ENCODE assay signal across 1 cellular context in genomic region chr2:70087703-70088507, GRCh38.
TF ChIP-seq lines count a peak whose summit lies in the region.

No MANE protein-coding gene starts in this region.

TF ChIP-seq in HepG2, 621 proteins besides CTCF, POLR2A, EP300 and RAD21 (continued from another document and continues in another):
- no peak for TF ChIP-seq ZNF280D (CRISPR knock-in tag; IDR thresholded peaks at IDR 0.05)
- peak; percentile 81; the same call in 1 of the 2 replicates for TF ChIP-seq PAX8 (CRISPR knock-in tag; IDR thresholded peaks at IDR 0.05; ENCODE audit: borderline replicate concordance)
- TF ChIP-seq HIVEP1 (CRISPR knock-in tag; IDR thresholded peaks at IDR 0.05): peak; percentile 56
- peak; percentile 75 for TF ChIP-seq SAP130 (CRISPR knock-in tag; IDR thresholded peaks at IDR 0.05; ENCODE audit: low read depth)
- peak; percentile 72; the same call in 1 of the 2 replicates for TF ChIP-seq ELF4 (CRISPR knock-in tag; IDR thresholded peaks at IDR 0.05; ENCODE audit: borderline replicate concordance)
- TF ChIP-seq MAZ (IDR thresholded peaks at IDR 0.05; ENCODE audit: borderline replicate concordance, low read depth, low read length): no peak; the same call in 1 of the 2 replicates
- peak; percentile 22; the same call in 1 of the 2 replicates for TF ChIP-seq MAZ (CRISPR knock-in tag; IDR thresholded peaks at IDR 0.05; ENCODE audit: low read depth)
- TF ChIP-seq ZNF281 (CRISPR knock-in tag; IDR thresholded peaks at IDR 0.05; ENCODE audit: borderline replicate concordance): 0 out of 2 replicates have a peak, but pooled peaks have one; percentile 47
- no peak for TF ChIP-seq SP1 (IDR thresholded peaks at IDR 0.05)
- no peak for TF ChIP-seq SP1 (CRISPR knock-in tag; IDR thresholded peaks at IDR 0.05)
- TF ChIP-seq KIAA2018 (CRISPR knock-in tag; IDR thresholded peaks at IDR 0.05; ENCODE audit: borderline replicate concordance): no peak
- peak; percentile 84 for TF ChIP-seq TGIF2 (CRISPR knock-in tag; IDR thresholded peaks at IDR 0.05)
- TF ChIP-seq REST (IDR thresholded peaks at IDR 0.05; ENCODE audit: borderline replicate concordance in 1 of 2, low read depth in 1 of 2, low read length in 2 of 2): peak in 1 of 2 experiments; percentile 28; a peak in 1 of 4 replicates
- TF ChIP-seq ZNF776 (CRISPR knock-in tag; IDR thresholded peaks at IDR 0.05): peak; percentile 90
- no peak for TF ChIP-seq SMAD1 (CRISPR knock-in tag; IDR thresholded peaks at IDR 0.05; ENCODE audit: borderline replicate concordance, low read depth)
- no peak; the same call in none of the 2 replicates for TF ChIP-seq ZFP37 (CRISPR knock-in tag; IDR thresholded peaks at IDR 0.05; ENCODE audit: borderline replicate concordance)
- no peak for TF ChIP-seq HOXA9 (CRISPR knock-in tag; IDR thresholded peaks at IDR 0.05; ENCODE audit: borderline replicate concordance)
- TF ChIP-seq CAMTA2 (CRISPR knock-in tag; IDR thresholded peaks at IDR 0.05; ENCODE audit: borderline replicate concordance): peak; percentile 97
- TF ChIP-seq ZNF160 (CRISPR knock-in tag; IDR thresholded peaks at IDR 0.05): 0 out of 2 replicates have a peak, but pooled peaks have one; percentile 29
- no peak for TF ChIP-seq GMEB2 (CRISPR knock-in tag; IDR thresholded peaks at IDR 0.05; ENCODE audit: low read depth)
- peak; percentile 49; the same call in 1 of the 2 replicates for TF ChIP-seq TFDP2 (CRISPR knock-in tag; IDR thresholded peaks at IDR 0.05)
- TF ChIP-seq ZNF792 (CRISPR knock-in tag; IDR thresholded peaks at IDR 0.05): no peak
- TF ChIP-seq NR3C1 (CRISPR knock-in tag; IDR thresholded peaks at IDR 0.05): no peak
- TF ChIP-seq TOE1 (CRISPR knock-in tag; IDR thresholded peaks at IDR 0.05): no peak; the same call in 1 of the 2 replicates
- 0 out of 2 replicates have a peak, but pooled peaks have one; percentile 42 for TF ChIP-seq NCOA1 (CRISPR knock-in tag; IDR thresholded peaks at IDR 0.05)
- TF ChIP-seq NPAS2 (CRISPR knock-in tag; IDR thresholded peaks at IDR 0.05; ENCODE audit: borderline replicate concordance): no peak
- no peak for TF ChIP-seq ZNF256 (CRISPR knock-in tag; conservative IDR thresholded peaks at IDR 0.05)
- TF ChIP-seq NFKB2 (CRISPR knock-in tag; IDR thresholded peaks at IDR 0.05; ENCODE audit: borderline replicate concordance): peak; percentile 78; the same call in 1 of the 2 replicates
- no peak for TF ChIP-seq ZNF549 (CRISPR knock-in tag; IDR thresholded peaks at IDR 0.05)
- 0 out of 2 replicates have a peak, but pooled peaks have one; percentile 41 for TF ChIP-seq ZSCAN20 (CRISPR knock-in tag; IDR thresholded peaks at IDR 0.05; ENCODE audit: borderline replicate concordance)
- peak; percentile 64; the same call in 1 of the 2 replicates for TF ChIP-seq SALL1 (CRISPR knock-in tag; IDR thresholded peaks at IDR 0.05)
- TF ChIP-seq PRDM4 (CRISPR knock-in tag; IDR thresholded peaks at IDR 0.05; ENCODE audit: borderline replicate concordance): 0 out of 2 replicates have a peak, but pooled peaks have one; percentile 8
